Comparison of ENCODE assay signal across 8 cellular contexts in genomic region chr4:86892639-86892965, GRCh38. TPM values are rescaled to one million over a fixed set of nuclear protein-coding genes. Genes with fewer than 3 reads are reported as not detected.
A peak's percentile ranks its signal among the peaks of the same experiment; 100 is the strongest.
DNase-seq lines count a peak whose midpoint lies in the region; ATAC-seq and TF ChIP-seq lines count a peak whose summit lies in the region.

No MANE protein-coding gene starts in this region.

- peaks cover 0 to 18% of the 10 kb centered on the region in 2 donors for H3K27me3 ChIP-seq in left lung
- H3K27me3 ChIP-seq in tibial nerve: no peaks in the 10 kb centered on the region

- peaks cover 5% of the 10 kb centered on the region for H3K4me1 Mint-ChIP-seq in activated naive CD8-positive, alpha-beta T cell treated with anti-CD3 and anti-CD28 coated beads, Interleukin-2, amount 10 ng/mL, durations not matched to agents 7 days and 5 days

- POLR2A ChIA-PET in activated naive CD8-positive, alpha-beta T cell treated with anti-CD3 and anti-CD28 coated beads, Interleukin-2, amount 10 ng/mL, durations not matched to agents 7 days and 5 days (lab: Charles Lee): no interaction called here

- H3K27ac ChIP-seq in left lung: peak overlapping the region; percentile 80 to 84
- H3K27ac ChIP-seq in tibial nerve: peak overlapping the region; percentile 68 to 93 (median 78)

- H3K9me3 ChIP-seq in left lung (no peaks in the 10 kb centered on the region), tibial nerve (no peaks in the 10 kb centered on the region)

- peaks cover 25% of the 10 kb centered on the region for H3K27me3 Mint-ChIP-seq in activated naive CD8-positive, alpha-beta T cell treated with anti-CD3 and anti-CD28 coated beads, Interleukin-2, amount 10 ng/mL, durations not matched to agents 7 days and 5 days

- TF ChIP-seq EP300 in tibial nerve (IDR thresholded peaks at IDR 0.05): no peak

- no peak for TF ChIP-seq POLR2A in tibial nerve (IDR thresholded peaks at IDR 0.05)

- no peak overlapping the region for H3K27ac Mint-ChIP-seq in activated naive CD8-positive, alpha-beta T cell treated with anti-CD3 and anti-CD28 coated beads, Interleukin-2, amount 10 ng/mL, durations not matched to agents 7 days and 5 days

- DNase-seq in Ammon's horn (ENCODE audit: low spot score) (peak; percentile 36), left lung (no peak), tibial nerve (ENCODE audit: low spot score in 2 of 2) (no peak), 8988T (no peak), glomerular visceral epithelial cell (ENCODE audit: extremely low spot score) (no peak), SHP77 (lab: John Stamatoyannopoulos, UW) (no peak)
- DNase-seq in activated naive CD8-positive, alpha-beta T cell treated with anti-CD3 and anti-CD28 coated beads, Interleukin-2, amount 10 ng/mL, durations not matched to agents 7 days and 5 days: no peak

- 7 to 9% methylated on average over 12 to 13 of the region's 13 CpGs for WGBS in tibial nerve, 2 donors

- H3K36me3 ChIP-seq in left lung: no peaks in the 10 kb centered on the region
- peaks cover 0 to 2% (median 0%) of the 10 kb centered on the region in 3 donors for H3K36me3 ChIP-seq in tibial nerve

- peak; percentile 20 for ATAC-seq in HG02759 (IDR thresholded peaks at IDR 0.05; ENCODE audit: unreplicated experiment)
- no peak for ATAC-seq in activated naive CD8-positive, alpha-beta T cell treated with anti-CD3 and anti-CD28 coated beads, Interleukin-2, amount 10 ng/mL, durations not matched to agents 7 days and 5 days (ENCODE audit: low read depth)
- ATAC-seq in left lung: peak; percentile 11

- intact Hi-C loops in left lung (cut with DNase I): no loop called here

- no peaks in the 10 kb centered on the region for H3K36me3 Mint-ChIP-seq in activated naive CD8-positive, alpha-beta T cell treated with anti-CD3 and anti-CD28 coated beads, Interleukin-2, amount 10 ng/mL, durations not matched to agents 7 days and 5 days

- H3K9me3 Mint-ChIP-seq in activated naive CD8-positive, alpha-beta T cell treated with anti-CD3 and anti-CD28 coated beads, Interleukin-2, amount 10 ng/mL, durations not matched to agents 7 days and 5 days: no peaks in the 10 kb centered on the region

- peaks cover 0 to 28% of the 10 kb centered on the region in 2 donors for H3K4me1 ChIP-seq in left lung
- peaks cover 0 to 20% (median 4%) of the 10 kb centered on the region in 4 donors for H3K4me1 ChIP-seq in tibial nerve

- peak overlapping the region; percentile 76 for H3K4me3 Mint-ChIP-seq in activated naive CD8-positive, alpha-beta T cell treated with anti-CD3 and anti-CD28 coated beads, Interleukin-2, amount 10 ng/mL, durations not matched to agents 7 days and 5 days

- H3K4me3 ChIP-seq in left lung (peak overlapping the region; percentile 60 to 84), tibial nerve (peak overlapping the region; percentile 68 to 94 (median 89))

- TF ChIP-seq CTCF in left lung (IDR thresholded peaks at IDR 0.05) (no peak), tibial nerve (IDR thresholded peaks at IDR 0.05) (no peak)

RNA-seq across cellular contexts. Expression of gene C4orf36, which starts 0.4 kb away (rescaled TPM):
- under 1 TPM in 1 of 2 experiments, not detected in 1; 0.44 TPM for total RNA-seq in activated naive CD8-positive, alpha-beta T cell treated with anti-CD3 and anti-CD28 coated beads, Interleukin-2, amount 10 ng/mL, durations not matched to agents 7 days and 5 days
- total RNA-seq in left lung (1 to 10 TPM; 1.7 to 2.1 TPM), tibial nerve (1 to 10 TPM in 3 of 4 donors, under 1 TPM in 1; 0.66 to 5.3 (median 3.4) TPM)

RNA-seq across cellular contexts. Expression of gene AFF1, which starts 42.2 kb away (rescaled TPM):
- 10 to 100 TPM; 57.1 to 62.5 TPM for total RNA-seq in activated naive CD8-positive, alpha-beta T cell treated with anti-CD3 and anti-CD28 coated beads, Interleukin-2, amount 10 ng/mL, durations not matched to agents 7 days and 5 days
- total RNA-seq in left lung (10 to 100 TPM; 79.1 to 86.0 TPM), tibial nerve (100 to 1,000 TPM; 105 to 152 (median 111) TPM)

RNA-seq across cellular contexts. Expression of gene SLC10A6, which starts 43.4 kb away (rescaled TPM):
- not detected for total RNA-seq in activated naive CD8-positive, alpha-beta T cell treated with anti-CD3 and anti-CD28 coated beads, Interleukin-2, amount 10 ng/mL, durations not matched to agents 7 days and 5 days
- total RNA-seq in left lung (under 1 TPM; 0.76 to 0.94 TPM), tibial nerve (10 to 100 TPM in 2 of 4 donors, 1 to 10 TPM in 2; 7.8 to 15.6 (median 9.4) TPM)

Comparison
In these comparisons a context has a peak if more than half of its experiments do, and no peak if none do; other contexts are left out.
1. RNA of gene SLC10A6, which starts 43.4 kb away (total RNA-seq): 7.8 to 15.6 TPM in tibial nerve; 0.76 to 0.94 TPM in left lung and not detected in activated naive CD8-positive, alpha-beta T cell treated with anti-CD3 and anti-CD28 coated beads, Interleukin-2, amount 10 ng/mL, durations not matched to agents 7 days and 5 days; every median in the first group is over 4 times any median in the second.